6 cellular contexts compared by ENCODE assay signal in the genomic region with DNA sequence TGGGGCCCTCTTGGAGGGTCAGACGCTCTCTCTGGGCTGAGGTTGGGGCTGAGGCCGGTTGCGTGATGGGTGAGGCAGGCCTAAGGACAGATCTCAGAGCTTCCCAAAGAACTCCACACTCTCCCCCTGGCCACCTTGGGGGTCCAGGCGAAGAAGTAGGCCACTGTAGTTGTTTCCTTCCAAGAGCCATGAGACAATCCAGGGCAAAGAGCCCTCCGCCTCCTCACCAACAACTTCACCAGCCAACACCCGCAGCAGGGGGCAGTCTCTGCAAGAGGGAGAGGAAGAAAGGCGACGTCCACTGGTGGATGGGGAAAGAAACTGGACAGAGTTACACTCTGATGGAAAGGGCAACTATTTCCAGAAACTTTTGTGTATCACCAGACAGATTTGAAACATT. TPM values are rescaled to one million over a fixed set of nuclear protein-coding genes. Genes with fewer than 3 reads are reported as not detected.
A peak's percentile ranks its signal among the peaks of the same experiment; 100 is the strongest.
DNase-seq lines count a peak whose midpoint lies in the region; ATAC-seq and TF ChIP-seq lines count a peak whose summit lies in the region.

No MANE protein-coding gene starts in this region.

- H3K27me3 Mint-ChIP-seq in MCF 10A (ENCODE audit: insufficient read depth, unreplicated experiment) (no peaks in the 10 kb centered on the region), immature natural killer cell (ENCODE audit: low read depth in 3 of 3) (no peaks in the 10 kb centered on the region)

- H3K4me1 Mint-ChIP-seq in MCF 10A (ENCODE audit: insufficient read depth, unreplicated experiment) (no peaks in the 10 kb centered on the region), immature natural killer cell (peaks cover 1 to 3% of the 10 kb centered on the region in 2 donors)

- intact Hi-C loops in MCF 10A (cut with micrococcal nuclease): loop anchor here (1.0 kb wide), 5 partner anchors 60 to 145 kb away; a partner anchor contains a TSS
- intact Hi-C loops in breast epithelium (cut with DNase I; ENCODE audit: low total_unique reads): no loop called here

- H3K4me3 ChIP-seq in breast epithelium (no peak overlapping the region), upper lobe of left lung (no peak overlapping the region)

- peak; percentile 83 to 90 for ATAC-seq in upper lobe of left lung (ENCODE audit: low FRiP score in 2 of 2)
- ATAC-seq in HG02798 (IDR thresholded peaks at IDR 0.05; ENCODE audit: poor library complexity, unreplicated experiment): no peak

- H3K27me3 ChIP-seq in breast epithelium (no peaks in the 10 kb centered on the region), upper lobe of left lung (no peaks in the 10 kb centered on the region)

- H3K27ac Mint-ChIP-seq in MCF 10A (ENCODE audit: low read depth, unreplicated experiment): no peak overlapping the region
- H3K27ac Mint-ChIP-seq in immature natural killer cell: no peak overlapping the region

- no peaks in the 10 kb centered on the region for H3K4me1 ChIP-seq in breast epithelium
- H3K4me1 ChIP-seq in upper lobe of left lung: peaks cover 10 to 29% (median 22%) of the 10 kb centered on the region in 4 donors

- no TSS peak for BruUV-seq in MCF 10A (replicated peaks; lab: Mats Ljungman, UMichigan)

- peak; percentile 82 for TF ChIP-seq CTCF in MCF 10A (IDR thresholded peaks at IDR 0.05; ENCODE audit: unreplicated experiment)
- peak in 1 of 3 donors; percentile 21 for TF ChIP-seq CTCF in breast epithelium (IDR thresholded peaks at IDR 0.05)
- peak; percentile 43 to 71 (median 63) for TF ChIP-seq CTCF in upper lobe of left lung (IDR thresholded peaks at IDR 0.05)

- H3K36me3 Mint-ChIP-seq in MCF 10A (ENCODE audit: insufficient read depth, unreplicated experiment) (no peaks in the 10 kb centered on the region), immature natural killer cell (peaks cover 0 to 6% (median 3%) of the 10 kb centered on the region in 3 donors)

- H3K9me3 ChIP-seq in breast epithelium (no peaks in the 10 kb centered on the region), upper lobe of left lung (no peaks in the 10 kb centered on the region)

- TF ChIP-seq EP300 in upper lobe of left lung (IDR thresholded peaks at IDR 0.05): no peak

- H3K36me3 ChIP-seq in breast epithelium (no peaks in the 10 kb centered on the region), upper lobe of left lung (peaks cover 0 to 3% (median under 1%) of the 10 kb centered on the region in 4 donors)

- DNase-seq in MCF 10A (ENCODE audit: unreplicated experiment): peak; percentile 92
- no peak for DNase-seq in breast epithelium (ENCODE audit: low spot score in 2 of 2)
- DNase-seq in foreskin melanocyte: peak; percentile 53
- peak in 1 of 2 donors; percentile 74 for DNase-seq in upper lobe of left lung
- DNase-seq in immature natural killer cell: no peak

- H3K4me3 Mint-ChIP-seq in MCF 10A (ENCODE audit: unreplicated experiment) (no peak overlapping the region), immature natural killer cell (no peak overlapping the region)

- WGBS in upper lobe of left lung, 2 donors: 71 to 77% methylated on average over 8 of the region's 8 CpGs

- H3K9me3 Mint-ChIP-seq in MCF 10A (ENCODE audit: unreplicated experiment) (no peaks in the 10 kb centered on the region), immature natural killer cell (no peaks in the 10 kb centered on the region)

- TF ChIP-seq POLR2A in breast epithelium (IDR thresholded peaks at IDR 0.05) (no peak), upper lobe of left lung (IDR thresholded peaks at IDR 0.05) (no peak)

- CTCF ChIA-PET in MCF 10A (lab: Yijun Ruan, JAX): interaction anchor here (0.7 to 4.5 kb wide), 17 partner anchors 10 to 211 kb away, joined by 3 to 41 read pairs (median 5); a partner anchor contains a TSS

- POLR2A ChIA-PET in MCF 10A (lab: Yijun Ruan, JAX): interaction anchor here (0.9 to 3.7 kb wide), 6 partner anchors 17 to 89 kb away, joined by 3 to 20 read pairs (median 3); a partner anchor contains a TSS

- H3K27ac ChIP-seq in breast epithelium (peak overlapping the region in 1 of 2 donors; percentile 44), upper lobe of left lung (peak overlapping the region in 3 of 4 donors; percentile 36 to 59 (median 53))

RNA-seq across cellular contexts. Expression of a gene that starts 10.7 kb away (rescaled TPM):
- total RNA-seq in MCF 10A (2022) (84.0 and 119 TPM in 2 replicates), breast epithelium (10 to 100 TPM; 20.3 to 30.4 (median 27.0) TPM), upper lobe of left lung (10 to 100 TPM; 30.4 to 92.3 (median 56.7) TPM)
- 100 to 1,000 TPM in 2 of 3 donors, 10 to 100 TPM in 1; 73.3 to 134 (median 131) TPM for polyA plus RNA-seq in immature natural killer cell

RNA-seq across cellular contexts. Expression of a gene that starts 10.9 kb away (rescaled TPM):
- total RNA-seq in MCF 10A (2022) (22.7 and 28.1 TPM in 2 replicates), breast epithelium (10 to 100 TPM; 22.2 to 39.8 (median 35.7) TPM), upper lobe of left lung (100 to 1,000 TPM in 1 of 6 donors, 10 to 100 TPM in 5; 14.1 to 127 (median 28.4) TPM)
- 1 to 10 TPM in 2 of 3 donors, under 1 TPM in 1; 0.94 to 3.5 (median 3.0) TPM for polyA plus RNA-seq in immature natural killer cell

RNA-seq across cellular contexts. Expression of a gene that starts 18.0 kb away (rescaled TPM):
- total RNA-seq in MCF 10A (2022): 105 and 107 TPM in 2 replicates
- 10 to 100 TPM; 13.6 to 28.4 (median 24.9) TPM for total RNA-seq in breast epithelium
- total RNA-seq in upper lobe of left lung: 10 to 100 TPM; 23.1 to 31.6 (median 29.6) TPM
- polyA plus RNA-seq in immature natural killer cell: 10 to 100 TPM; 44.5 to 77.4 (median 55.7) TPM

RNA-seq across cellular contexts. Expression of a gene that starts 27.8 kb away (rescaled TPM):
- 25.3 and 35.3 TPM in 2 replicates for total RNA-seq in MCF 10A (2022)
- total RNA-seq in breast epithelium: 10 to 100 TPM; 18.0 to 38.1 (median 24.9) TPM
- 10 to 100 TPM; 12.1 to 32.5 (median 21.0) TPM for total RNA-seq in upper lobe of left lung
- 10 to 100 TPM; 12.1 to 38.3 (median 15.4) TPM for polyA plus RNA-seq in immature natural killer cell

RNA-seq across cellular contexts. Expression of a gene that starts 57.7 kb away (rescaled TPM):
- 0.79 and 2.2 TPM in 2 replicates for total RNA-seq in MCF 10A (2022)
- 100 to 1,000 TPM in 1 of 3 donors, 10 to 100 TPM in 2; 46.9 to 119 (median 65.7) TPM for total RNA-seq in breast epithelium
- 100 to 1,000 TPM in 4 of 6 donors, 10 to 100 TPM in 2; 27.3 to 195 (median 102) TPM for total RNA-seq in upper lobe of left lung
- polyA plus RNA-seq in immature natural killer cell: 1 to 10 TPM; 3.6 to 5.7 (median 5.3) TPM

Comparison
In these comparisons a context has a peak if more than half of its experiments do, and no peak if none do; other contexts are left out.
1. DNase-seq: peak in MCF 10A (single experiment) and foreskin melanocyte (single experiment); none in breast epithelium (0 of 2) and immature natural killer cell (0 of 3).